ENCODE assay signal across 22 cellular contexts in genomic region chr18:48583568-48583967, GRCh38. TPM values are rescaled to one million over a fixed set of nuclear protein-coding genes. Genes with fewer than 3 reads are reported as not detected.
DNase-seq lines count a peak whose midpoint lies in the region; ATAC-seq, FAIRE-seq and TF ChIP-seq lines count a peak whose summit lies in the region.
"Had no signal": no experiment of that assay in that cellular context is flagged by ENCODE, and none has a peak within 500 bp of the region (broad histone marks: within the 10 kb centered on the region; RNA-seq: fewer than 3 reads in every experiment).

No MANE protein-coding gene starts in this region.

- peaks cover 3% of the 10 kb centered on the region for H3K36me3 Mint-ChIP-seq in HFFc6 (ENCODE audit: low read depth)
- no peaks in the 10 kb centered on the region for H3K36me3 Mint-ChIP-seq in T-helper 2 cell treated with Interferon-gamma antibody and Interleukin-4, amounts not matched to agents 5 μg/mL and 100 μg/mL, for 36 hours (ENCODE audit: low read depth)

- H3K27ac Mint-ChIP-seq in HFFc6: peak overlapping the region; percentile 37
- H3K27ac Mint-ChIP-seq in T-helper 2 cell treated with Interferon-gamma antibody and Interleukin-4, amounts not matched to agents 5 μg/mL and 100 μg/mL, for 36 hours: no peak overlapping the region
- H3K27ac Mint-ChIP-seq: B cell, GM23338 had no signal

- H3K9me3 ChIP-seq in pancreas: no peaks in the 10 kb centered on the region
- H3K9me3 ChIP-seq: Peyer's patch, SJSA1 had no signal

- H3K4me1 ChIP-seq in pancreas: no peaks in the 10 kb centered on the region
- H3K4me1 ChIP-seq: Peyer's patch had no signal

- FAIRE-seq in pancreas (lab: Jason Lieb, UNC): no peak
- FAIRE-seq: GM19239 had no signal

- H3K27me3 Mint-ChIP-seq in HFFc6 (ENCODE audit: insufficient read depth): peaks cover 4% of the 10 kb centered on the region
- H3K27me3 Mint-ChIP-seq in T-helper 2 cell treated with Interferon-gamma antibody and Interleukin-4, amounts not matched to agents 5 μg/mL and 100 μg/mL, for 36 hours (ENCODE audit: low read depth): peaks cover 1% of the 10 kb centered on the region
- H3K27me3 Mint-ChIP-seq: B cell had no signal

- no peak overlapping the region for H3K27ac ChIP-seq in pancreas
- H3K27ac ChIP-seq: Peyer's patch, SJSA1 had no signal

- no peak overlapping the region for H3K4me3 Mint-ChIP-seq in HFFc6
- no peak overlapping the region for H3K4me3 Mint-ChIP-seq in T-helper 2 cell treated with Interferon-gamma antibody and Interleukin-4, amounts not matched to agents 5 μg/mL and 100 μg/mL, for 36 hours
- H3K4me3 Mint-ChIP-seq: B cell, GM23338 had no signal

- peaks cover 66% of the 10 kb centered on the region for H3K4me1 Mint-ChIP-seq in HFFc6 (ENCODE audit: low read depth)
- no peaks in the 10 kb centered on the region for H3K4me1 Mint-ChIP-seq in T-helper 2 cell treated with Interferon-gamma antibody and Interleukin-4, amounts not matched to agents 5 μg/mL and 100 μg/mL, for 36 hours (ENCODE audit: low read depth)
- H3K4me1 Mint-ChIP-seq: B cell had no signal

- no peaks in the 10 kb centered on the region for H3K27me3 ChIP-seq in pancreas
- H3K27me3 ChIP-seq: Peyer's patch, SJSA1 had no signal

- peak; percentile 73 to 94 (median 85) for ATAC-seq in pancreas
- no peak for ATAC-seq in GM18858 (IDR thresholded peaks at IDR 0.05; ENCODE audit: unreplicated experiment)
- ATAC-seq: GM23338 had no signal

- intact Hi-C loops in pancreas (cut with DNase I): no loop called here

- 44 to 46% methylated on average over 5 of the region's 5 CpGs for WGBS in pancreas, 2 donors

- no peaks in the 10 kb centered on the region for H3K36me3 ChIP-seq in pancreas
- H3K36me3 ChIP-seq: Peyer's patch had no signal

- no peak overlapping the region for H3K4me3 ChIP-seq in pancreas
- H3K4me3 ChIP-seq: GM23338, Peyer's patch, SJSA1 had no signal

- no peaks in the 10 kb centered on the region for H3K9me3 Mint-ChIP-seq in HFFc6
- H3K9me3 Mint-ChIP-seq in T-helper 2 cell treated with Interferon-gamma antibody and Interleukin-4, amounts not matched to agents 5 μg/mL and 100 μg/mL, for 36 hours: no peaks in the 10 kb centered on the region
- H3K9me3 Mint-ChIP-seq: GM23338 had no signal

- DNase-seq in HFFc6 (no peak), cerebellar cortex (ENCODE audit: low spot score) (peak; percentile 88), pancreas (peak in 5 of 6 donors; percentile 43 to 61 (median 56)), AG08395 (ENCODE audit: low spot score) (no peak)
- no peak for DNase-seq in stimulated activated CD4-positive, alpha-beta T cell treated with anti-CD3 and anti-CD28 coated beads, Interleukin-4, amount 100 ng/mL, for 24 hours
- no peak for DNase-seq in T-helper 2 cell treated with Interferon-gamma antibody and Interleukin-4, amounts not matched to agents 5 μg/mL and 100 μg/mL, for 36 hours (ENCODE audit: low spot score)
- DNase-seq: ACHN; DMS79 treated with DMSO at 0.1 percent for 48 hours; GDM1; KBM-7; NCI-H1105; NCI-H1694; NCI-H2081 treated with DMSO at 0.1 percent for 48 hours; NCI-H510A; NCI-H748 treated with DMSO at 0.1 percent for 48 hours; NK-92 treated with Interleukin-12 subunit alpha and Interleukin-12 subunit beta, amount 100 ng/mL, for 24 hours; Peyer's patch had no signal

- TF ChIP-seq CTCF in HFFc6 (IDR thresholded peaks at IDR 0.05) (no peak), pancreas (IDR thresholded peaks at IDR 0.05) (no peak)

RNA-seq across cellular contexts. Expression of gene CTIF, which starts 44.7 kb away (rescaled TPM):
- 100 to 1,000 TPM in 1 of 6 experiments, 10 to 100 TPM in 5; 77.6 to 100 (median 79.2) TPM for total RNA-seq in HFFc6 (2021; fragmentation: NEBNext Ultra II Directional; extraction: Animal tissue kit (Norgen Biotek cat#: 25700))
- total RNA-seq in pancreas: 10 to 100 TPM; 15.1 to 27.4 (median 16.2) TPM
- polyA plus RNA-seq in pancreas: 10 to 100 TPM; 24.7 to 26.1 TPM

Comparison
In these comparisons a context has a peak if more than half of its experiments do, and no peak if none do; other contexts are left out.
1. DNase-seq: peak in cerebellar cortex (single experiment) and pancreas (5 of 6); none in HFFc6 (single experiment), stimulated activated CD4-positive, alpha-beta T cell treated with anti-CD3 and anti-CD28 coated beads, Interleukin-4, amount 100 ng/mL, for 24 hours (single experiment), T-helper 2 cell treated with Interferon-gamma antibody and Interleukin-4, amounts not matched to agents 5 μg/mL and 100 μg/mL, for 36 hours (single experiment) and AG08395 (single experiment).